8 cellular contexts compared by ENCODE assay signal in genomic region chr15:60392601-60392985, GRCh38. TPM values are rescaled to one million over a fixed set of nuclear protein-coding genes. Genes with fewer than 3 reads are reported as not detected.
DNase-seq lines count a peak whose midpoint lies in the region; ATAC-seq, FAIRE-seq and TF ChIP-seq lines count a peak whose summit lies in the region.

No MANE protein-coding gene starts in this region.

- H3K27me3 ChIP-seq in A673 (replicated peaks; ENCODE audit: insufficient read depth, low read depth, low read length, poor library complexity) (no peaks in the 10 kb centered on the region), adipocyte (replicated peaks; ENCODE audit: control insufficient read depth, insufficient read depth, low read length) (no peaks in the 10 kb centered on the region), keratinocyte (ENCODE audit: control insufficient read depth, extremely low read depth, insufficient read depth, low read length) (no peaks in the 10 kb centered on the region), transverse colon (no peaks in the 10 kb centered on the region)

- in situ Hi-C loops in transverse colon (cut with MboI; ENCODE audit: low pct_ligation_motif_present in 1 of 4, low pct_unique_long_range_greater_than_20kb in 1 of 4, low sequenced_read_pairs in 3 of 4) = no loop called here

- whole genome bisulfite sequencing in transverse colon (ENCODE audit: low coverage in 1 of 2), 2 donors = 5 to 7% methylated on average over 3 of the region's 3 CpGs

- H2AFZ ChIP-seq in keratinocyte (ENCODE audit: control insufficient read depth, low read length) = no peak overlapping the region

- no peak for TF ChIP-seq POLR2A in transverse colon (IDR thresholded peaks at IDR 0.05)

- intact Hi-C loops in A673 (cut with micrococcal nuclease; ENCODE audit: unreplicated experiment) (no loop called here), transverse colon (cut with DNase I; ENCODE audit: low total_unique reads) (no loop called here)

- DNase-seq in A673 (ENCODE audit: low spot score) = peak; percentile 76
- DNase-seq in adipocyte (ENCODE audit: low read depth) = peak; percentile 74
- DNase-seq in keratinocyte (ENCODE audit: low read depth, low spot score) = peak; percentile 65
- DNase-seq in transverse colon = peak; percentile 23
- DNase-seq in GM03348 (ENCODE audit: low spot score) = no peak
- DNase-seq in Ammon's horn (ENCODE audit: low spot score) = no peak

- H4K20me1 ChIP-seq in keratinocyte (ENCODE audit: control insufficient read depth, extremely low read depth, insufficient read depth, low read length) = peaks cover 62% of the 10 kb centered on the region

- H3K4me3 ChIP-seq in A673 (ENCODE audit: low read depth, low read length, poor library complexity, severe bottlenecking) (peak overlapping the region; percentile 15), HEK293 (ENCODE audit: low read depth, low read length) (no peak overlapping the region), adipocyte (ENCODE audit: low read length) (peak overlapping the region; percentile 98), keratinocyte (ENCODE audit: control insufficient read depth in 2 of 3, extremely low read depth in 1 of 3, insufficient read depth in 2 of 3, low read depth in 1 of 3, low read length in 3 of 3) (peak overlapping the region; percentile 10 to 68 (median 43)), transverse colon (no peak overlapping the region)

- H3K9me3 ChIP-seq in A673 (ENCODE audit: low read depth, low read length, poor library complexity, severe bottlenecking) (no peaks in the 10 kb centered on the region), HEK293 (ENCODE audit: control insufficient read depth, insufficient read depth, low read depth, low read length) (no peaks in the 10 kb centered on the region), adipocyte (ENCODE audit: control insufficient read depth, low read length) (no peaks in the 10 kb centered on the region), keratinocyte (ENCODE audit: control insufficient read depth, low read depth, low read length) (no peaks in the 10 kb centered on the region), transverse colon (no peaks in the 10 kb centered on the region)

- BruUV-seq in A673 (replicated peaks; lab: Mats Ljungman, UMichigan) = no TSS peak

- no peak for ATAC-seq in HG03442 (IDR thresholded peaks at IDR 0.05; ENCODE audit: unreplicated experiment)

- H3K9me1 ChIP-seq in keratinocyte (ENCODE audit: control insufficient read depth, extremely low read depth, insufficient read depth, low read length) = peaks cover 3% of the 10 kb centered on the region

- H3K4me1 ChIP-seq in A673 (ENCODE audit: insufficient read depth, low read length, poor library complexity, severe bottlenecking) (peaks cover 76% of the 10 kb centered on the region), HEK293 (ENCODE audit: control insufficient read depth, insufficient read depth, low read length) (peaks cover 48% of the 10 kb centered on the region), adipocyte (ENCODE audit: control insufficient read depth, insufficient read depth, low read length) (peaks cover 69% of the 10 kb centered on the region), keratinocyte (ENCODE audit: control insufficient read depth, extremely low read depth, insufficient read depth, low read length) (peaks cover 69% of the 10 kb centered on the region), transverse colon (peaks cover 61 to 89% (median 79%) of the 10 kb centered on the region in 4 donors)

- H3K4me2 ChIP-seq in keratinocyte (ENCODE audit: control insufficient read depth, extremely low read depth, insufficient read depth, low read depth, low read length) = peak overlapping the region; percentile 89

- no peak for TF ChIP-seq CTCF in A673 (conservative IDR thresholded peaks at IDR 0.05; ENCODE audit: low read depth, low read length)
- TF ChIP-seq CTCF in HEK293 (tag by site-specific recombination; IDR thresholded peaks at IDR 0.05) = no peak
- no peak for TF ChIP-seq CTCF in keratinocyte (optimal IDR thresholded peaks at IDR 0.05 in 1 of 3, IDR thresholded peaks at IDR 0.05 in 1 of 3, conservative IDR thresholded peaks at IDR 0.05 in 1 of 3; ENCODE audit: extremely low read depth in 1 of 3, insufficient read depth in 2 of 3, low read length in 3 of 3)
- TF ChIP-seq CTCF in transverse colon (IDR thresholded peaks at IDR 0.05) = no peak

- POLR2A ChIA-PET in A673 (lab: Charles Lee; ENCODE audit: low non-redundant PET) (interaction anchor here (1.1 kb wide), 1 partner anchor 18 kb away, joined by 3 read pairs; no protein-coding TSS in a partner anchor), HEK293 (lab: Yijun Ruan, JAX) (interaction anchor here (0.9 to 1.1 kb wide), 2 partner anchors 16 to 18 kb away, joined by 3 read pairs; no protein-coding TSS in a partner anchor)

- dilution Hi-C loops in keratinocyte (cut with MboI; ENCODE audit: extremely low pct_ligation_motif_present, low sequenced_read_pairs) = no loop called here

- FAIRE-seq in keratinocyte (lab: Jason Lieb, UNC) = peak; percentile 41

- H3K79me2 ChIP-seq in keratinocyte (ENCODE audit: control insufficient read depth, insufficient read depth, low read length) = peaks cover 100% of the 10 kb centered on the region

- H3K27ac ChIP-seq in A673 (ENCODE audit: low read depth, low read length, poor library complexity, severe bottlenecking) = peak overlapping the region; percentile 94
- H3K27ac ChIP-seq in HEK293 (ENCODE audit: extremely low read depth, low read depth, low read length) = peak overlapping the region; percentile 72; the same call in 1 of the 2 replicates
- H3K27ac ChIP-seq in keratinocyte (ENCODE audit: control insufficient read depth, insufficient read depth, low read length) = peak overlapping the region; percentile 99
- H3K27ac ChIP-seq in transverse colon = peak overlapping the region; percentile 97 to 99 (median 98)

- no peak for TF ChIP-seq EP300 in transverse colon (IDR thresholded peaks at IDR 0.05; ENCODE audit: low read depth)

- H3K36me3 ChIP-seq in A673 (ENCODE audit: insufficient read depth, low read length, poor library complexity, severe bottlenecking) (peaks cover 20% of the 10 kb centered on the region), HEK293 (ENCODE audit: control insufficient read depth in 2 of 2, insufficient read depth in 1 of 2, low read length in 2 of 2) (peaks cover 0 to 36% of the 10 kb centered on the region in 2 experiments; a peak in 2 of 3 replicates), adipocyte (ENCODE audit: control insufficient read depth, insufficient read depth, low read length, severe bottlenecking) (peaks cover 49% of the 10 kb centered on the region), keratinocyte (ENCODE audit: control insufficient read depth in 2 of 2, extremely low read depth in 1 of 2, insufficient read depth in 2 of 2, low read length in 2 of 2) (peaks cover 29 to 74% of the 10 kb centered on the region in 2 experiments), transverse colon (peaks cover 0 to 5% (median 0%) of the 10 kb centered on the region in 4 donors)

- CTCF ChIA-PET in A673 (lab: Charles Lee) (interaction anchor here (0.6 kb wide), 1 partner anchor 86 kb away, joined by 6 read pairs; no protein-coding TSS in a partner anchor), HEK293 (lab: Yijun Ruan, JAX) (no interaction called here)

- H3K9ac ChIP-seq in adipocyte (ENCODE audit: low read length) = peak overlapping the region; percentile 99
- H3K9ac ChIP-seq in keratinocyte (ENCODE audit: control insufficient read depth, extremely low read depth, insufficient read depth, low read length) = peak overlapping the region; percentile 99

TF ChIP-seq in HEK293, 187 proteins besides CTCF, POLR2A, EP300 and RAD21:
- no peak for TF ChIP-seq MYNN (tag by site-specific recombination; IDR thresholded peaks at IDR 0.05; ENCODE audit: borderline replicate concordance)
- peak; percentile 68; the same call in 1 of the 2 replicates for TF ChIP-seq KLF10 (tag by site-specific recombination; IDR thresholded peaks at IDR 0.05)
- no peak for TF ChIP-seq ZNF121 (tag by site-specific recombination; IDR thresholded peaks at IDR 0.05)
- peak; percentile 26; the same call in 1 of the 2 replicates for TF ChIP-seq PRDM6 (tag by site-specific recombination; IDR thresholded peaks at IDR 0.05)
- peak; percentile 45; the same call in 1 of the 2 replicates for TF ChIP-seq KLF1 (tag by site-specific recombination; IDR thresholded peaks at IDR 0.05)
- TF ChIP-seq KLF9 (tag by site-specific recombination; IDR thresholded peaks at IDR 0.05; ENCODE audit: low read depth) = peak; percentile 80
TF ChIP-seq in HEK293: peak in this region for 4.

RNA-seq across cellular contexts. Expression of gene ANXA2, which starts 5.2 kb away (rescaled TPM):
- total RNA-seq in A673 (2021) (880 and 1,038 TPM in 2 replicates), transverse colon (100 to 1,000 TPM; 487 to 718 (median 620) TPM)
- 10,132 to 15,949 TPM (median 11,017 TPM) in 3 replicates for polyA plus RNA-seq in keratinocyte
- 4,066 TPM for polyA plus RNA-seq in keratinocyte (2011; ENCODE audit: low read depth)
- polyA plus RNA-seq in keratinocyte (2011; cell fraction: cytosol; rRNA removed) = 14,846 and 18,096 TPM in 2 replicates
- polyA plus RNA-seq in keratinocyte (2011; cell fraction: nucleus; rRNA removed) = 11,086 and 11,309 TPM in 2 replicates
- polyA plus RNA-seq in keratinocyte (2012; ENCODE audit: low replicate concordance) = 4,107 and 9,800 TPM in 2 replicates
- polyA minus RNA-seq in keratinocyte = 5,148 to 8,880 TPM (median 8,598 TPM) in 3 replicates
- polyA minus RNA-seq in keratinocyte (2011; cell fraction: cytosol; rRNA and poly(A)+ RNA removed) = 5,055 TPM
- 2,602 and 4,474 TPM in 2 replicates for polyA minus RNA-seq in keratinocyte (2011; cell fraction: nucleus; rRNA and poly(A)+ RNA removed)

Comparison
In these comparisons a context has a peak if more than half of its experiments do, and no peak if none do; other contexts are left out.
1. DNase-seq: peak in A673 (single experiment), adipocyte (single experiment), keratinocyte (single experiment) and transverse colon (single experiment); none in GM03348 (single experiment) and Ammon's horn (single experiment).
2. H3K4me3 ChIP-seq: peak in A673 (single experiment), adipocyte (single experiment) and keratinocyte (3 of 3); none in HEK293 (single experiment) and transverse colon (0 of 4).
3. Peak in every context shown above with its lines, with median percentiles within 50 percentile points of each other: H3K27ac ChIP-seq.